Comparison of ENCODE assay signal across 18 cellular contexts in genomic region chr20:46169245-46170171, GRCh38. TPM values are rescaled to one million over a fixed set of nuclear protein-coding genes. Genes with fewer than 3 reads are reported as not detected.
A peak's percentile ranks its signal among the peaks of the same experiment; 100 is the strongest.
DNase-seq lines count a peak whose midpoint lies in the region; ATAC-seq, FAIRE-seq and TF ChIP-seq lines count a peak whose summit lies in the region.
"Had no signal": no experiment of that assay in that cellular context is flagged by ENCODE, and none has a peak within 500 bp of the region (broad histone marks: within the 10 kb centered on the region; RNA-seq: fewer than 3 reads in every experiment).

No MANE protein-coding gene starts in this region.

- FAIRE-seq in keratinocyte (lab: Jason Lieb, UNC): peak; percentile 5
- FAIRE-seq: H54 had no signal

- H3K36me3 ChIP-seq in BE2C (no peaks in the 10 kb centered on the region), HEK293 (ENCODE audit: control insufficient read depth in 2 of 2, insufficient read depth in 1 of 2, low read length in 2 of 2) (no peaks in the 10 kb centered on the region), RWPE2 (ENCODE audit: low read depth) (no peaks in the 10 kb centered on the region), keratinocyte (ENCODE audit: control insufficient read depth in 2 of 2, extremely low read depth in 1 of 2, insufficient read depth in 2 of 2, low read length in 2 of 2) (no peaks in the 10 kb centered on the region)
- H3K36me3 ChIP-seq: BLaER1 treated with 17β-estradiol and CSF1 and Interleukin-3, amounts not matched to agents 10 nM and 100 nM had no signal

- H3K27ac Mint-ChIP-seq in activated naive CD4-positive, alpha-beta T cell treated with anti-CD3 and anti-CD28 coated beads for 36 hours: no peak overlapping the region
- H3K27ac Mint-ChIP-seq in activated CD8-positive, alpha-beta T cell treated with anti-CD3 and anti-CD28 coated beads for 36 hours: no peak overlapping the region
- H3K27ac Mint-ChIP-seq: CD8-positive, alpha-beta T cell; HFFc6 had no signal

- H3K4me3 ChIP-seq in BE2C (ENCODE audit: low read depth, low read length) (no peak overlapping the region), HEK293 (ENCODE audit: low read depth, low read length) (no peak overlapping the region), RWPE2 (ENCODE audit: severe bottlenecking) (no peak overlapping the region), keratinocyte (ENCODE audit: control insufficient read depth in 2 of 3, extremely low read depth in 1 of 3, insufficient read depth in 2 of 3, low read depth in 1 of 3, low read length in 3 of 3) (no peak overlapping the region)
- H3K4me3 ChIP-seq: BLaER1 treated with 17β-estradiol and CSF1 and Interleukin-3, amounts not matched to agents 10 nM and 100 nM; PC-9 had no signal

- intact Hi-C loops in activated naive CD4-positive, alpha-beta T cell treated with anti-CD3 and anti-CD28 coated beads for 36 hours (cut with micrococcal nuclease): no loop called here
- intact Hi-C loops in activated CD8-positive, alpha-beta T cell treated with anti-CD3 and anti-CD28 coated beads for 36 hours (cut with micrococcal nuclease): loop anchor here (5.0 kb wide), 1 partner anchor 147 kb away; no protein-coding TSS in a partner anchor

- POLR2A ChIA-PET in HEK293 (lab: Yijun Ruan, JAX): no interaction called here
- POLR2A ChIA-PET in activated CD8-positive, alpha-beta T cell treated with anti-CD3 and anti-CD28 coated beads for 36 hours (lab: Charles Lee): no interaction called here

- H2AFZ ChIP-seq in keratinocyte (ENCODE audit: control insufficient read depth, low read length): no peak overlapping the region
- H2AFZ ChIP-seq: PC-9 had no signal

- peaks cover 25% of the 10 kb centered on the region for H3K27me3 Mint-ChIP-seq in activated naive CD4-positive, alpha-beta T cell treated with anti-CD3 and anti-CD28 coated beads for 36 hours (ENCODE audit: low read depth)
- H3K27me3 Mint-ChIP-seq in activated CD8-positive, alpha-beta T cell treated with anti-CD3 and anti-CD28 coated beads for 36 hours: peaks cover 28% of the 10 kb centered on the region

- H3K4me2 ChIP-seq in keratinocyte (ENCODE audit: control insufficient read depth, extremely low read depth, insufficient read depth, low read depth, low read length): no peak overlapping the region
- H3K4me2 ChIP-seq: BLaER1 treated with 17β-estradiol and CSF1 and Interleukin-3, amounts not matched to agents 10 nM and 100 nM; PC-9 had no signal

- H3K9ac ChIP-seq in keratinocyte (ENCODE audit: control insufficient read depth, extremely low read depth, insufficient read depth, low read length): no peak overlapping the region
- H3K9ac ChIP-seq: BLaER1 treated with 17β-estradiol and CSF1 and Interleukin-3, amounts not matched to agents 10 nM and 100 nM had no signal

- H3K27me3 ChIP-seq in BE2C (peaks cover 10% of the 10 kb centered on the region), RWPE2 (ENCODE audit: insufficient read depth, poor library complexity, severe bottlenecking) (peaks cover 36% of the 10 kb centered on the region), keratinocyte (ENCODE audit: control insufficient read depth, extremely low read depth, insufficient read depth, low read length) (peaks cover 34% of the 10 kb centered on the region)

- no peak for TF ChIP-seq CTCF in BE2C (IDR thresholded peaks at IDR 0.05; ENCODE audit: low read depth, low read length)
- TF ChIP-seq CTCF in HEK293 (tag by site-specific recombination; IDR thresholded peaks at IDR 0.05): no peak
- no peak for TF ChIP-seq CTCF in RWPE2 (IDR thresholded peaks at IDR 0.05; ENCODE audit: poor library complexity, severe bottlenecking)
- TF ChIP-seq CTCF in keratinocyte (optimal IDR thresholded peaks at IDR 0.05 in 1 of 3, IDR thresholded peaks at IDR 0.05 in 1 of 3, conservative IDR thresholded peaks at IDR 0.05 in 1 of 3; ENCODE audit: extremely low read depth in 1 of 3, insufficient read depth in 2 of 3, low read length in 3 of 3): no peak
- TF ChIP-seq CTCF in activated CD8-positive, alpha-beta T cell treated with anti-CD3 and anti-CD28 coated beads for 36 hours (IDR thresholded peaks at IDR 0.05): no peak

- H3K4me1 Mint-ChIP-seq in activated naive CD4-positive, alpha-beta T cell treated with anti-CD3 and anti-CD28 coated beads for 36 hours (ENCODE audit: low read depth): no peaks in the 10 kb centered on the region
- H3K4me1 Mint-ChIP-seq in activated CD8-positive, alpha-beta T cell treated with anti-CD3 and anti-CD28 coated beads for 36 hours (ENCODE audit: low read depth): no peaks in the 10 kb centered on the region

- CTCF ChIA-PET in HEK293 (lab: Yijun Ruan, JAX): interaction anchor here (1.3 kb wide), 1 partner anchor 9 kb away, joined by 4 read pairs; no protein-coding TSS in a partner anchor
- CTCF ChIA-PET in activated naive CD4-positive, alpha-beta T cell treated with anti-CD3 and anti-CD28 coated beads for 36 hours (lab: Charles Lee): interaction anchor here (0.6 kb wide), 1 partner anchor 179 kb away, joined by 3 read pairs; no protein-coding TSS in a partner anchor
- CTCF ChIA-PET in activated CD8-positive, alpha-beta T cell treated with anti-CD3 and anti-CD28 coated beads for 36 hours (lab: Charles Lee): no interaction called here

- no peaks in the 10 kb centered on the region for H3K36me3 Mint-ChIP-seq in activated naive CD4-positive, alpha-beta T cell treated with anti-CD3 and anti-CD28 coated beads for 36 hours (ENCODE audit: low read depth)
- no peaks in the 10 kb centered on the region for H3K36me3 Mint-ChIP-seq in activated CD8-positive, alpha-beta T cell treated with anti-CD3 and anti-CD28 coated beads for 36 hours (ENCODE audit: low read depth)
- H3K36me3 Mint-ChIP-seq: CD8-positive, alpha-beta T cell had no signal

- no peak overlapping the region for H3K27ac ChIP-seq in HEK293 (ENCODE audit: extremely low read depth, low read depth, low read length)
- no peak overlapping the region for H3K27ac ChIP-seq in RWPE2 (ENCODE audit: poor library complexity, severe bottlenecking)
- no peak overlapping the region for H3K27ac ChIP-seq in keratinocyte (ENCODE audit: control insufficient read depth, insufficient read depth, low read length)
- H3K27ac ChIP-seq: BLaER1 treated with 17β-estradiol and CSF1 and Interleukin-3, amounts not matched to agents 10 nM and 100 nM; PC-9; RWPE1 had no signal

- H3K4me1 ChIP-seq in BE2C (peaks cover 8% of the 10 kb centered on the region), HEK293 (ENCODE audit: control insufficient read depth, insufficient read depth, low read length) (no peaks in the 10 kb centered on the region), RWPE2 (ENCODE audit: insufficient read depth, poor library complexity, severe bottlenecking) (no peaks in the 10 kb centered on the region), keratinocyte (ENCODE audit: control insufficient read depth, extremely low read depth, insufficient read depth, low read length) (no peaks in the 10 kb centered on the region)

- no peaks in the 10 kb centered on the region for H4K20me1 ChIP-seq in keratinocyte (ENCODE audit: control insufficient read depth, extremely low read depth, insufficient read depth, low read length)

- ATAC-seq in RWPE2 (ENCODE audit: low read depth): peak; percentile 22; the same call in 2 of the 3 replicates
- no peak for ATAC-seq in activated CD8-positive, alpha-beta T cell treated with anti-CD3 and anti-CD28 coated beads for 36 hours
- ATAC-seq: CD8-positive, alpha-beta T cell had no signal

- DNase-seq in BE2C: peak; percentile 49
- no peak for DNase-seq in RWPE2 (ENCODE audit: low spot score)
- peak; percentile 23 for DNase-seq in keratinocyte (ENCODE audit: low read depth, low spot score)
- DNase-seq in GF-D8 (lab: John Stamatoyannopoulos, UW): no peak
- no peak for DNase-seq in NCI-H1436 treated with DMSO at 0.1 percent for 48 hours (lab: John Stamatoyannopoulos, UW)
- DNase-seq in activated naive CD4-positive, alpha-beta T cell treated with anti-CD3 and anti-CD28 coated beads for 36 hours: no peak
- DNase-seq in activated CD8-positive, alpha-beta T cell treated with anti-CD3 and anti-CD28 coated beads for 36 hours: no peak
- DNase-seq: CD8-positive, alpha-beta T cell; HFFc6; KG1; NCI-H1930; NCI-H446; NCI-H748 treated with DMSO at 0.1 percent for 48 hours; PC-9 had no signal

- H3K4me3 Mint-ChIP-seq in activated naive CD4-positive, alpha-beta T cell treated with anti-CD3 and anti-CD28 coated beads for 36 hours: no peak overlapping the region
- H3K4me3 Mint-ChIP-seq in activated CD8-positive, alpha-beta T cell treated with anti-CD3 and anti-CD28 coated beads for 36 hours: no peak overlapping the region
- H3K4me3 Mint-ChIP-seq: CD8-positive, alpha-beta T cell; HFFc6 had no signal

- H3K9me3 ChIP-seq in BE2C: no peaks in the 10 kb centered on the region
- H3K9me3 ChIP-seq in HEK293 (ENCODE audit: control insufficient read depth, insufficient read depth, low read depth, low read length): no peaks in the 10 kb centered on the region
- no peaks in the 10 kb centered on the region for H3K9me3 ChIP-seq in RWPE2 (ENCODE audit: severe bottlenecking)
- no peaks in the 10 kb centered on the region for H3K9me3 ChIP-seq in keratinocyte (ENCODE audit: control insufficient read depth, low read depth, low read length)
- H3K9me3 ChIP-seq: BLaER1 treated with 17β-estradiol and CSF1 and Interleukin-3, amounts not matched to agents 10 nM and 100 nM had no signal

- H3K9me3 Mint-ChIP-seq in activated naive CD4-positive, alpha-beta T cell treated with anti-CD3 and anti-CD28 coated beads for 36 hours: no peaks in the 10 kb centered on the region
- no peaks in the 10 kb centered on the region for H3K9me3 Mint-ChIP-seq in activated CD8-positive, alpha-beta T cell treated with anti-CD3 and anti-CD28 coated beads for 36 hours
- H3K9me3 Mint-ChIP-seq: CD8-positive, alpha-beta T cell; HFFc6 had no signal

- H3K79me2 ChIP-seq in keratinocyte (ENCODE audit: control insufficient read depth, insufficient read depth, low read length): no peaks in the 10 kb centered on the region

- dilution Hi-C loops in keratinocyte (cut with MboI; ENCODE audit: extremely low pct_ligation_motif_present, low sequenced_read_pairs): no loop called here

- H3K9me1 ChIP-seq in keratinocyte (ENCODE audit: control insufficient read depth, extremely low read depth, insufficient read depth, low read length): no peaks in the 10 kb centered on the region

TF ChIP-seq in HEK293, 187 proteins besides CTCF, POLR2A, EP300 and RAD21 (continues in another document):
- no peak for TF ChIP-seq BCL11A (tag by site-specific recombination; IDR thresholded peaks at IDR 0.05; ENCODE audit: low read depth)

RNA-seq across cellular contexts. Expression of gene CD40, which starts 51.4 kb away (rescaled TPM):
- polyA plus RNA-seq in BE2C (2012; ENCODE audit: insufficient read depth, insufficient read length, low read depth): 0.39 TPM
- 13.4 to 16.7 TPM (median 16.4 TPM) in 3 replicates for polyA plus RNA-seq in keratinocyte
- 0.70 TPM for polyA plus RNA-seq in keratinocyte (2011; ENCODE audit: low read depth)
- polyA plus RNA-seq in keratinocyte (2011; cell fraction: cytosol; rRNA removed): 9.9 and 13.2 TPM in 2 replicates
- polyA plus RNA-seq in keratinocyte (2011; cell fraction: nucleus; rRNA removed): 16.9 and 23.9 TPM in 2 replicates
- polyA plus RNA-seq in keratinocyte (2012; ENCODE audit: low replicate concordance): 5.0 and 11.8 TPM in 2 replicates
- polyA minus RNA-seq in keratinocyte: 7.6 to 12.4 TPM (median 8.6 TPM) in 3 replicates
- polyA minus RNA-seq in keratinocyte (2011; cell fraction: cytosol; rRNA and poly(A)+ RNA removed): 15.3 TPM
- 4.2 and 5.7 TPM in 2 replicates for polyA minus RNA-seq in keratinocyte (2011; cell fraction: nucleus; rRNA and poly(A)+ RNA removed)
- total RNA-seq in activated naive CD4-positive, alpha-beta T cell treated with anti-CD3 and anti-CD28 coated beads for 36 hours: 1 to 10 TPM; 6.1 to 6.3 TPM
- total RNA-seq in activated CD8-positive, alpha-beta T cell treated with anti-CD3 and anti-CD28 coated beads for 36 hours: 1 to 10 TPM; 3.3 to 3.5 TPM

Comparison
In these comparisons a context has a peak if more than half of its experiments do, and no peak if none do; other contexts are left out.
1. DNase-seq: peak in BE2C (single experiment) and keratinocyte (single experiment); none in RWPE2 (single experiment), GF-D8 (single experiment), NCI-H1436 treated with DMSO at 0.1 percent for 48 hours (single experiment), activated naive CD4-positive, alpha-beta T cell treated with anti-CD3 and anti-CD28 coated beads for 36 hours (single experiment) and activated CD8-positive, alpha-beta T cell treated with anti-CD3 and anti-CD28 coated beads for 36 hours (single experiment).